Comparison of ENCODE assay signal across 8 cellular contexts in genomic region chr5:151157426-151158286, GRCh38. TPM values are rescaled to one million over a fixed set of nuclear protein-coding genes. Genes with fewer than 3 reads are reported as not detected.
DNase-seq lines count a peak whose midpoint lies in the region; ATAC-seq and TF ChIP-seq lines count a peak whose summit lies in the region.

TSS of gene ANXA6 (minus strand) at chr5:151157779. CDS start at chr5:151147901, 9,878 bp downstream.

- H3K4me3 Mint-ChIP-seq in naive thymus-derived CD4-positive, alpha-beta T cell = peak within 1 kb of the TSS; percentile 94 to 99 (median 96)

- H3K9me3 Mint-ChIP-seq in naive thymus-derived CD4-positive, alpha-beta T cell = no peaks in the 10 kb centered on the region

- DNase-seq in PC-3 (peak; percentile 88), fibroblast of peridontal ligament (ENCODE audit: extremely low read depth) (peak; percentile 67), stomach (peak; percentile 85)
- peak; percentile 66 for DNase-seq in activated T-helper 9 cell treated with anti-CD3 and anti-CD28 coated beads, Interleukin-2, amount 50 U/mL, for 16 hours (ENCODE audit: low read depth)
- DNase-seq in naive thymus-derived CD4-positive, alpha-beta T cell = peak; percentile 48 to 79 (median 57)

- WGBS in stomach, 5 donors = 0 to 1% (median 1%) methylated on average over 27 to 60 of the region's 60 CpGs

- peaks cover 39 to 69% (median 57%) of the 10 kb centered on the region in 7 donors for H3K4me1 Mint-ChIP-seq in naive thymus-derived CD4-positive, alpha-beta T cell

- H3K9me3 ChIP-seq in PC-3 (ENCODE audit: low read length) (no peaks in the 10 kb centered on the region), stomach (no peaks in the 10 kb centered on the region)
- H3K9me3 ChIP-seq in naive thymus-derived CD4-positive, alpha-beta T cell (ENCODE audit: control insufficient read depth in 2 of 3, low read length in 3 of 3) = no peaks in the 10 kb centered on the region

- BruUV-seq in PC-3 (replicated peaks; lab: Mats Ljungman, UMichigan) = TSS peak; percentile 96

- no peaks in the 10 kb centered on the region for H3K27me3 Mint-ChIP-seq in naive thymus-derived CD4-positive, alpha-beta T cell

- H3K4me2 ChIP-seq in PC-3 (ENCODE audit: low read length) = peak within 1 kb of the TSS; percentile 89

- TF ChIP-seq CTCF in C4-2B (conservative IDR thresholded peaks at IDR 0.05) (no peak), PC-3 (conservative IDR thresholded peaks at IDR 0.05; ENCODE audit: low read depth, low read length) (no peak), stomach (IDR thresholded peaks at IDR 0.05) (no peak)

- peak within 1 kb of the TSS; percentile 90 to 99 (median 96) for H3K27ac Mint-ChIP-seq in naive thymus-derived CD4-positive, alpha-beta T cell

- peaks cover 0 to 32% (median 13%) of the 10 kb centered on the region in 5 donors for H3K36me3 Mint-ChIP-seq in naive thymus-derived CD4-positive, alpha-beta T cell

- H3F3A ChIP-seq in PC-3 (ENCODE audit: low read length, unreplicated experiment) = no peaks in the 10 kb centered on the region

- H3K9me2 ChIP-seq in PC-3 (replicated peaks; ENCODE audit: low read length) = no peaks in the 10 kb centered on the region

- H3K36me3 ChIP-seq in PC-3 (ENCODE audit: low read depth, low read length) (no peaks in the 10 kb centered on the region), stomach (no peaks in the 10 kb centered on the region)
- peaks cover 0 to 9% (median 0%) of the 10 kb centered on the region in 3 experiments for H3K36me3 ChIP-seq in naive thymus-derived CD4-positive, alpha-beta T cell (ENCODE audit: control insufficient read depth in 2 of 3, insufficient read depth in 3 of 3, low read length in 3 of 3)

- peak within 1 kb of the TSS; percentile 67 for H3K4me3 ChIP-seq in PC-3 (ENCODE audit: low read length)
- H3K4me3 ChIP-seq in naive thymus-derived CD4-positive, alpha-beta T cell (ENCODE audit: low read length) = peak within 1 kb of the TSS; percentile 85
- peak within 1 kb of the TSS; percentile 75 to 90 (median 86) for H3K4me3 ChIP-seq in stomach

- CTCF ChIA-PET in PC-3 (lab: Charles Lee) = interaction anchor here (0.6 to 0.7 kb wide), 3 partner anchors 10 to 95 kb away, joined by 3 to 9 read pairs (median 4); no protein-coding TSS in a partner anchor
- CTCF ChIA-PET in naive thymus-derived CD4-positive, alpha-beta T cell (lab: Charles Lee) = interaction anchor here (0.6 to 5.6 kb wide), 8 partner anchors 9 to 66 kb away, joined by 3 to 50 read pairs (median 5); partner anchors contain the start of gene CCDC69

- H3K27ac ChIP-seq in C4-2B (peak within 1 kb of the TSS; percentile 84), PC-3 (ENCODE audit: low read length) (no peak within 1 kb of the TSS), stomach (peak within 1 kb of the TSS; percentile 79 to 94 (median 90))
- peak within 1 kb of the TSS; percentile 92 for H3K27ac ChIP-seq in naive thymus-derived CD4-positive, alpha-beta T cell (ENCODE audit: low read depth, low read length)

- peaks cover 31% of the 10 kb centered on the region for H3K79me2 ChIP-seq in PC-3 (ENCODE audit: low read length)

- peak; percentile 49 for ATAC-seq in GM19351 (IDR thresholded peaks at IDR 0.05; ENCODE audit: unreplicated experiment)
- peak; percentile 44 for ATAC-seq in HG03520 (IDR thresholded peaks at IDR 0.05; ENCODE audit: unreplicated experiment)
- peak; percentile 97 for ATAC-seq in PC-3
- peak; percentile 92 for ATAC-seq in naive thymus-derived CD4-positive, alpha-beta T cell

- POLR2A ChIA-PET in PC-3 (lab: Charles Lee; ENCODE audit: unreplicated experiment) = interaction anchor here (0.6 kb wide), 1 partner anchor 155 kb away, joined by 15 read pairs; no protein-coding TSS in a partner anchor
- POLR2A ChIA-PET in naive thymus-derived CD4-positive, alpha-beta T cell (lab: Charles Lee) = interaction anchor here (1.1 to 33.3 kb wide), 5 partner anchors 13 to 57 kb away, joined by 4 to 760 read pairs (median 5); no protein-coding TSS in a partner anchor

- no peak for TF ChIP-seq EP300 in stomach (IDR thresholded peaks at IDR 0.05)

- H4K20me1 ChIP-seq in PC-3 (ENCODE audit: low read length) = no peaks in the 10 kb centered on the region

- intact Hi-C loops in PC-3 (cut with micrococcal nuclease) = no loop called here
- intact Hi-C loops in naive thymus-derived CD4-positive, alpha-beta T cell (cut with micrococcal nuclease) = loop anchor here (1.0 to 5.0 kb wide), 15 partner anchors 7 to 800 kb away; partner anchors contain the start of genes RBM22 (in 2 of the 2), ATOX1 (in 1 of the 2), GM2A (in 1 of the 2) and IRGM (in 1 of the 2)
- intact Hi-C loops in stomach (cut with DNase I; ENCODE audit: low total_unique reads) = no loop called here

- TF ChIP-seq POLR2A in stomach (IDR thresholded peaks at IDR 0.05) = no peak

- peak within 1 kb of the TSS; percentile 66 for H3K9ac ChIP-seq in PC-3 (ENCODE audit: low read length)

- H3K27me3 ChIP-seq in PC-3 (ENCODE audit: low read length) = no peaks in the 10 kb centered on the region
- no peaks in the 10 kb centered on the region for H3K27me3 ChIP-seq in naive thymus-derived CD4-positive, alpha-beta T cell (ENCODE audit: control insufficient read depth in 2 of 2, insufficient read depth in 2 of 2, low read length in 2 of 2)
- no peaks in the 10 kb centered on the region for H3K27me3 ChIP-seq in stomach

- H3K4me1 ChIP-seq in PC-3 (ENCODE audit: insufficient read depth, low read length) = peaks cover 28% of the 10 kb centered on the region
- H3K4me1 ChIP-seq in naive thymus-derived CD4-positive, alpha-beta T cell (ENCODE audit: control insufficient read depth in 2 of 2, insufficient read depth in 2 of 2, low read length in 2 of 2) = peaks cover 36 to 44% of the 10 kb centered on the region in 2 donors
- peaks cover 41 to 67% (median 59%) of the 10 kb centered on the region in 4 donors for H3K4me1 ChIP-seq in stomach

- peak within 1 kb of the TSS; percentile 95 for H2AFZ ChIP-seq in PC-3 (ENCODE audit: low read length)

RNA-seq across cellular contexts. Expression of gene ANXA6, which starts in this region (rescaled TPM):
- total RNA-seq in PC-3 (2014; rRNA removed) (122 and 131 TPM in 2 replicates), stomach (100 to 1,000 TPM in 3 of 5 donors, 10 to 100 TPM in 2; 28.4 to 240 (median 133) TPM)
- total RNA-seq in naive thymus-derived CD4-positive, alpha-beta T cell = 100 to 1,000 TPM; 212 to 512 (median 272) TPM
- polyA plus RNA-seq in naive thymus-derived CD4-positive, alpha-beta T cell = 100 to 1,000 TPM; 272 to 295 TPM
- polyA plus RNA-seq in stomach = 100 to 1,000 TPM in 1 of 3 donors, 10 to 100 TPM in 2; 66.0 to 103 (median 73.6) TPM

Comparison
In these comparisons a context has a peak if more than half of its experiments do, and no peak if none do; other contexts are left out.
1. ATAC-seq: peak in every context shown above with its lines; median percentile 97 in PC-3; 92 in naive thymus-derived CD4-positive, alpha-beta T cell; 49 in GM19351; 44 in HG03520.
2. intact Hi-C loops: an anchor here in naive thymus-derived CD4-positive, alpha-beta T cell (1.0 to 5.0 kb wide); none called in PC-3 and stomach.